1 cellular context compared by ENCODE assay signal in the genomic region with DNA sequence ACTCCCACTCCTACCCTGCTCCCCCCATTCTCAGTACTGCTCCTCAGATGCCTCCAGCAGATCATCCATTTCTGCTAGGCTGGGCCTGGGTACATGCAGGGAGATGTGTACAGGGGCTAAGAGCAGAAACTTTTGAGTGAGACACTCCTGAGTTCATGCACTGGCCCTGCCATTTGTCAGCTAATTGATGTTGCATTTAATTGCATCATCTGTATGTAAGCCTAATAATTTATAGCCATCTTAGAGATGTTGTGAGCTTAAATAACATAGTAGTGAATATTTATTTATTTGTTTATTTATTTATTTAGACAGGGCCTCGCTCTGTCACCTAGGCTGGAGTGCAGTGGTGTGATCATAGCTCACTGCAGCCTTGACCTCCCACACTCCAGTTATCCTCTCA.
TF ChIP-seq lines count a peak whose summit lies in the region.

No MANE protein-coding gene starts in this region.

TF ChIP-seq in K562, 482 proteins besides CTCF, POLR2A, EP300 and RAD21 (continued from another document and continues in another):
- TF ChIP-seq, protein P1, sequence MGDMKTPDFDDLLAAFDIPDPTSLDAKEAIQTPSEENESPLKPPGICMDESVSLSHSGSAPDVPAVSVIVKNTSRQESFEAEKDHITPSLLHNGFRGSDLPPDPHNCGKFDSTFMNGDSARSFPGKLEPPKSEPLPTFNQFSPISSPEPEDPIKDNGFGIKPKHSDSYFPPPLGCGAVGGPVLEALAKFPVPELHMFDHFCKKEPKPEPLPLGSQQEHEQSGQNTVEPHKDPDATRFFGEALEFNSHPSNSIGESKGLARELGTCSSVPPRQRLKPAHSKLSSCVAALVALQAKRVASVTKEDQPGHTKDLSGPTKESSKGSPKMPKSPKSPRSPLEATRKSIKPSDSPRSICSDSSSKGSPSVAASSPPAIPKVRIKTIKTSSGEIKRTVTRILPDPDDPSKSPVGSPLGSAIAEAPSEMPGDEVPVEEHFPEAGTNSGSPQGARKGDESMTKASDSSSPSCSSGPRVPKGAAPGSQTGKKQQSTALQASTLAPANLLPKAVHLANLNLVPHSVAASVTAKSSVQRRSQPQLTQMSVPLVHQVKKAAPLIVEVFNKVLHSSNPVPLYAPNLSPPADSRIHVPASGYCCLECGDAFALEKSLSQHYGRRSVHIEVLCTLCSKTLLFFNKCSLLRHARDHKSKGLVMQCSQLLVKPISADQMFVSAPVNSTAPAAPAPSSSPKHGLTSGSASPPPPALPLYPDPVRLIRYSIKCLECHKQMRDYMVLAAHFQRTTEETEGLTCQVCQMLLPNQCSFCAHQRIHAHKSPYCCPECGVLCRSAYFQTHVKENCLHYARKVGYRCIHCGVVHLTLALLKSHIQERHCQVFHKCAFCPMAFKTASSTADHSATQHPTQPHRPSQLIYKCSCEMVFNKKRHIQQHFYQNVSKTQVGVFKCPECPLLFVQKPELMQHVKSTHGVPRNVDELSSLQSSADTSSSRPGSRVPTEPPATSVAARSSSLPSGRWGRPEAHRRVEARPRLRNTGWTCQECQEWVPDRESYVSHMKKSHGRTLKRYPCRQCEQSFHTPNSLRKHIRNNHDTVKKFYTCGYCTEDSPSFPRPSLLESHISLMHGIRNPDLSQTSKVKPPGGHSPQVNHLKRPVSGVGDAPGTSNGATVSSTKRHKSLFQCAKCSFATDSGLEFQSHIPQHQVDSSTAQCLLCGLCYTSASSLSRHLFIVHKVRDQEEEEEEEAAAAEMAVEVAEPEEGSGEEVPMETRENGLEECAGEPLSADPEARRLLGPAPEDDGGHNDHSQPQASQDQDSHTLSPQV (IDR thresholded peaks at IDR 0.05), result no peak
- TF ChIP-seq ESRRA (IDR thresholded peaks at IDR 0.05; ENCODE audit: borderline replicate concordance, low read depth) (no peak), PBX2 (CRISPR knock-in tag; IDR thresholded peaks at IDR 0.05; ENCODE audit: low read depth) (no peak), PBX2 (tag; conservative IDR thresholded peaks at IDR 0.05; ENCODE audit: low read depth) (peak; percentile 40), ZNF140 (CRISPR knock-in tag; IDR thresholded peaks at IDR 0.05) (no peak), JUND (IDR thresholded peaks at IDR 0.05; ENCODE audit: borderline replicate concordance, low read depth, low read length) (peak; percentile 44; the same call in 1 of the 2 replicates), JUND (tag; IDR thresholded peaks at IDR 0.05; ENCODE audit: borderline replicate concordance, low read depth, low read length) (no peak), ZNF431 (CRISPR knock-in tag; IDR thresholded peaks at IDR 0.05) (no peak), AFF4 (CRISPR knock-in tag; IDR thresholded peaks at IDR 0.05) (no peak), ETS2 (tag; IDR thresholded peaks at IDR 0.05; ENCODE audit: borderline replicate concordance, poor library complexity, severe bottlenecking) (no peak), PTBP1 (IDR thresholded peaks at IDR 0.05; ENCODE audit: low read depth, low read length) (no peak), ATF3 (IDR thresholded peaks at IDR 0.05) (peak; percentile 87), ATF3 (CRISPR knock-in tag; conservative IDR thresholded peaks at IDR 0.05) (no peak), THAP7 (CRISPR knock-in tag; IDR thresholded peaks at IDR 0.05) (no peak), ETV5 (CRISPR knock-in tag; IDR thresholded peaks at IDR 0.05; ENCODE audit: low read depth) (no peak), ATF7 (IDR thresholded peaks at IDR 0.05) (peak; percentile 73), BACH1 (tag; IDR thresholded peaks at IDR 0.05) (0 out of 2 replicates have a peak, but pooled peaks have one; percentile 20), MCM5 (IDR thresholded peaks at IDR 0.05; ENCODE audit: low read depth) (no peak), CEBPG (CRISPR knock-in tag; IDR thresholded peaks at IDR 0.05) (peak; percentile 92), CEBPG (tag; conservative IDR thresholded peaks at IDR 0.05 in 1 of 2, IDR thresholded peaks at IDR 0.05 in 1 of 2) (peak; percentile 83 to 93), STAG1 (CRISPR knock-in tag; IDR thresholded peaks at IDR 0.05; ENCODE audit: borderline replicate concordance) (no peak), ZNF311 (CRISPR knock-in tag; IDR thresholded peaks at IDR 0.05) (no peak)
- TF ChIP-seq, protein P2, sequence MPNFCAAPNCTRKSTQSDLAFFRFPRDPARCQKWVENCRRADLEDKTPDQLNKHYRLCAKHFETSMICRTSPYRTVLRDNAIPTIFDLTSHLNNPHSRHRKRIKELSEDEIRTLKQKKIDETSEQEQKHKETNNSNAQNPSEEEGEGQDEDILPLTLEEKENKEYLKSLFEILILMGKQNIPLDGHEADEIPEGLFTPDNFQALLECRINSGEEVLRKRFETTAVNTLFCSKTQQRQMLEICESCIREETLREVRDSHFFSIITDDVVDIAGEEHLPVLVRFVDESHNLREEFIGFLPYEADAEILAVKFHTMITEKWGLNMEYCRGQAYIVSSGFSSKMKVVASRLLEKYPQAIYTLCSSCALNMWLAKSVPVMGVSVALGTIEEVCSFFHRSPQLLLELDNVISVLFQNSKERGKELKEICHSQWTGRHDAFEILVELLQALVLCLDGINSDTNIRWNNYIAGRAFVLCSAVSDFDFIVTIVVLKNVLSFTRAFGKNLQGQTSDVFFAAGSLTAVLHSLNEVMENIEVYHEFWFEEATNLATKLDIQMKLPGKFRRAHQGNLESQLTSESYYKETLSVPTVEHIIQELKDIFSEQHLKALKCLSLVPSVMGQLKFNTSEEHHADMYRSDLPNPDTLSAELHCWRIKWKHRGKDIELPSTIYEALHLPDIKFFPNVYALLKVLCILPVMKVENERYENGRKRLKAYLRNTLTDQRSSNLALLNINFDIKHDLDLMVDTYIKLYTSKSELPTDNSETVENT (CRISPR knock-in tag; IDR thresholded peaks at IDR 0.05), result no peak
- TF ChIP-seq, protein P3, sequence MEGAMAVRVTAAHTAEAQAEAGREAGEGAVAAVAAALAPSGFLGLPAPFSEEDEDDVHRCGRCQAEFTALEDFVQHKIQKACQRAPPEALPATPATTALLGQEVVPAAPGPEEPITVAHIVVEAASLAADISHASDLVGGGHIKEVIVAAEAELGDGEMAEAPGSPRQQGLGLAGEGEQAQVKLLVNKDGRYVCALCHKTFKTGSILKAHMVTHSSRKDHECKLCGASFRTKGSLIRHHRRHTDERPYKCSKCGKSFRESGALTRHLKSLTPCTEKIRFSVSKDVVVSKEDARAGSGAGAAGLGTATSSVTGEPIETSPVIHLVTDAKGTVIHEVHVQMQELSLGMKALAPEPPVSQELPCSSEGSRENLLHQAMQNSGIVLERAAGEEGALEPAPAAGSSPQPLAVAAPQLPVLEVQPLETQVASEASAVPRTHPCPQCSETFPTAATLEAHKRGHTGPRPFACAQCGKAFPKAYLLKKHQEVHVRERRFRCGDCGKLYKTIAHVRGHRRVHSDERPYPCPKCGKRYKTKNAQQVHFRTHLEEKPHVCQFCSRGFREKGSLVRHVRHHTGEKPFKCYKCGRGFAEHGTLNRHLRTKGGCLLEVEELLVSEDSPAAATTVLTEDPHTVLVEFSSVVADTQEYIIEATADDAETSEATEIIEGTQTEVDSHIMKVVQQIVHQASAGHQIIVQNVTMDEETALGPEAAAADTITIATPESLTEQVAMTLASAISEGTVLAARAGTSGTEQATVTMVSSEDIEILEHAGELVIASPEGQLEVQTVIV (CRISPR knock-in tag; IDR thresholded peaks at IDR 0.05; ENCODE audit: borderline replicate concordance), result no peak
- TF ChIP-seq, protein P4, sequence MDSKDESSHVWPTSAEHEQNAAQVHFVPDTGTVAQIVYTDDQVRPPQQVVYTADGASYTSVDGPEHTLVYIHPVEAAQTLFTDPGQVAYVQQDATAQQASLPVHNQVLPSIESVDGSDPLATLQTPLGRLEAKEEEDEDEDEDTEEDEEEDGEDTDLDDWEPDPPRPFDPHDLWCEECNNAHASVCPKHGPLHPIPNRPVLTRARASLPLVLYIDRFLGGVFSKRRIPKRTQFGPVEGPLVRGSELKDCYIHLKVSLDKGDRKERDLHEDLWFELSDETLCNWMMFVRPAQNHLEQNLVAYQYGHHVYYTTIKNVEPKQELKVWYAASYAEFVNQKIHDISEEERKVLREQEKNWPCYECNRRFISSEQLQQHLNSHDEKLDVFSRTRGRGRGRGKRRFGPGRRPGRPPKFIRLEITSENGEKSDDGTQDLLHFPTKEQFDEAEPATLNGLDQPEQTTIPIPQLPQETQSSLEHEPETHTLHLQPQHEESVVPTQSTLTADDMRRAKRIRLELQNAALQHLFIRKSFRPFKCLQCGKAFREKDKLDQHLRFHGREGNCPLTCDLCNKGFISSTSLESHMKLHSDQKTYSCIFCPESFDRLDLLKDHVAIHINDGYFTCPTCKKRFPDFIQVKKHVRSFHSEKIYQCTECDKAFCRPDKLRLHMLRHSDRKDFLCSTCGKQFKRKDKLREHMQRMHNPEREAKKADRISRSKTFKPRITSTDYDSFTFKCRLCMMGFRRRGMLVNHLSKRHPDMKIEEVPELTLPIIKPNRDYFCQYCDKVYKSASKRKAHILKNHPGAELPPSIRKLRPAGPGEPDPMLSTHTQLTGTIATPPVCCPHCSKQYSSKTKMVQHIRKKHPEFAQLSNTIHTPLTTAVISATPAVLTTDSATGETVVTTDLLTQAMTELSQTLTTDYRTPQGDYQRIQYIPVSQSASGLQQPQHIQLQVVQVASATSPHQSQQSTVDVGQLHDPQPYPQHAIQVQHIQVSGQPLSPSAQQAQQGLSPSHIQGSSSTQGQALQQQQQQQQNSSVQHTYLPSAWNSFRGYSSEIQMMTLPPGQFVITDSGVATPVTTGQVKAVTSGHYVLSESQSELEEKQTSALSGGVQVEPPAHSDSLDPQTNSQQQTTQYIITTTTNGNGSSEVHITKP (IDR thresholded peaks at IDR 0.05; ENCODE audit: partially characterized antibody), result no peak
- TF ChIP-seq, protein P5, sequence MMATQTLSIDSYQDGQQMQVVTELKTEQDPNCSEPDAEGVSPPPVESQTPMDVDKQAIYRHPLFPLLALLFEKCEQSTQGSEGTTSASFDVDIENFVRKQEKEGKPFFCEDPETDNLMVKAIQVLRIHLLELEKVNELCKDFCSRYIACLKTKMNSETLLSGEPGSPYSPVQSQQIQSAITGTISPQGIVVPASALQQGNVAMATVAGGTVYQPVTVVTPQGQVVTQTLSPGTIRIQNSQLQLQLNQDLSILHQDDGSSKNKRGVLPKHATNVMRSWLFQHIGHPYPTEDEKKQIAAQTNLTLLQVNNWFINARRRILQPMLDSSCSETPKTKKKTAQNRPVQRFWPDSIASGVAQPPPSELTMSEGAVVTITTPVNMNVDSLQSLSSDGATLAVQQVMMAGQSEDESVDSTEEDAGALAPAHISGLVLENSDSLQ (IDR thresholded peaks at IDR 0.05), result peak; percentile 58
- TF ChIP-seq, protein P6, sequence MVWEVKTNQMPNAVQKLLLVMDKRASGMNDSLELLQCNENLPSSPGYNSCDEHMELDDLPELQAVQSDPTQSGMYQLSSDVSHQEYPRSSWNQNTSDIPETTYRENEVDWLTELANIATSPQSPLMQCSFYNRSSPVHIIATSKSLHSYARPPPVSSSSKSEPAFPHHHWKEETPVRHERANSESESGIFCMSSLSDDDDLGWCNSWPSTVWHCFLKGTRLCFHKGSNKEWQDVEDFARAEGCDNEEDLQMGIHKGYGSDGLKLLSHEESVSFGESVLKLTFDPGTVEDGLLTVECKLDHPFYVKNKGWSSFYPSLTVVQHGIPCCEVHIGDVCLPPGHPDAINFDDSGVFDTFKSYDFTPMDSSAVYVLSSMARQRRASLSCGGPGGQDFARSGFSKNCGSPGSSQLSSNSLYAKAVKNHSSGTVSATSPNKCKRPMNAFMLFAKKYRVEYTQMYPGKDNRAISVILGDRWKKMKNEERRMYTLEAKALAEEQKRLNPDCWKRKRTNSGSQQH (CRISPR knock-in tag; IDR thresholded peaks at IDR 0.05), result no peak
